1 cellular context compared by ENCODE assay signal in genomic region chr5:156394642-156395393, GRCh38.
TF ChIP-seq lines count a peak whose summit lies in the region.

No MANE protein-coding gene starts in this region.

TF ChIP-seq in GM23338, 12 proteins besides CTCF, POLR2A, EP300 and RAD21 (continued from another document):
- TF ChIP-seq, protein P1, sequence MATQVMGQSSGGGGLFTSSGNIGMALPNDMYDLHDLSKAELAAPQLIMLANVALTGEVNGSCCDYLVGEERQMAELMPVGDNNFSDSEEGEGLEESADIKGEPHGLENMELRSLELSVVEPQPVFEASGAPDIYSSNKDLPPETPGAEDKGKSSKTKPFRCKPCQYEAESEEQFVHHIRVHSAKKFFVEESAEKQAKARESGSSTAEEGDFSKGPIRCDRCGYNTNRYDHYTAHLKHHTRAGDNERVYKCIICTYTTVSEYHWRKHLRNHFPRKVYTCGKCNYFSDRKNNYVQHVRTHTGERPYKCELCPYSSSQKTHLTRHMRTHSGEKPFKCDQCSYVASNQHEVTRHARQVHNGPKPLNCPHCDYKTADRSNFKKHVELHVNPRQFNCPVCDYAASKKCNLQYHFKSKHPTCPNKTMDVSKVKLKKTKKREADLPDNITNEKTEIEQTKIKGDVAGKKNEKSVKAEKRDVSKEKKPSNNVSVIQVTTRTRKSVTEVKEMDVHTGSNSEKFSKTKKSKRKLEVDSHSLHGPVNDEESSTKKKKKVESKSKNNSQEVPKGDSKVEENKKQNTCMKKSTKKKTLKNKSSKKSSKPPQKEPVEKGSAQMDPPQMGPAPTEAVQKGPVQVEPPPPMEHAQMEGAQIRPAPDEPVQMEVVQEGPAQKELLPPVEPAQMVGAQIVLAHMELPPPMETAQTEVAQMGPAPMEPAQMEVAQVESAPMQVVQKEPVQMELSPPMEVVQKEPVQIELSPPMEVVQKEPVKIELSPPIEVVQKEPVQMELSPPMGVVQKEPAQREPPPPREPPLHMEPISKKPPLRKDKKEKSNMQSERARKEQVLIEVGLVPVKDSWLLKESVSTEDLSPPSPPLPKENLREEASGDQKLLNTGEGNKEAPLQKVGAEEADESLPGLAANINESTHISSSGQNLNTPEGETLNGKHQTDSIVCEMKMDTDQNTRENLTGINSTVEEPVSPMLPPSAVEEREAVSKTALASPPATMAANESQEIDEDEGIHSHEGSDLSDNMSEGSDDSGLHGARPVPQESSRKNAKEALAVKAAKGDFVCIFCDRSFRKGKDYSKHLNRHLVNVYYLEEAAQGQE (IDR thresholded peaks at IDR 0.05; ENCODE audit: unreplicated experiment): no peak
- TF ChIP-seq ZNF114 (CRISPR knock-in tag; IDR thresholded peaks at IDR 0.05) (no peak), JUNB (IDR thresholded peaks at IDR 0.05; ENCODE audit: unreplicated experiment) (no peak), ZNF331 (CRISPR knock-in tag; IDR thresholded peaks at IDR 0.05; ENCODE audit: low read depth) (no peak), EZH2phosphoT487 (IDR thresholded peaks at IDR 0.05; ENCODE audit: unreplicated experiment) (no peak)
